Comparison of ENCODE assay signal across 8 cellular contexts in the genomic region with DNA sequence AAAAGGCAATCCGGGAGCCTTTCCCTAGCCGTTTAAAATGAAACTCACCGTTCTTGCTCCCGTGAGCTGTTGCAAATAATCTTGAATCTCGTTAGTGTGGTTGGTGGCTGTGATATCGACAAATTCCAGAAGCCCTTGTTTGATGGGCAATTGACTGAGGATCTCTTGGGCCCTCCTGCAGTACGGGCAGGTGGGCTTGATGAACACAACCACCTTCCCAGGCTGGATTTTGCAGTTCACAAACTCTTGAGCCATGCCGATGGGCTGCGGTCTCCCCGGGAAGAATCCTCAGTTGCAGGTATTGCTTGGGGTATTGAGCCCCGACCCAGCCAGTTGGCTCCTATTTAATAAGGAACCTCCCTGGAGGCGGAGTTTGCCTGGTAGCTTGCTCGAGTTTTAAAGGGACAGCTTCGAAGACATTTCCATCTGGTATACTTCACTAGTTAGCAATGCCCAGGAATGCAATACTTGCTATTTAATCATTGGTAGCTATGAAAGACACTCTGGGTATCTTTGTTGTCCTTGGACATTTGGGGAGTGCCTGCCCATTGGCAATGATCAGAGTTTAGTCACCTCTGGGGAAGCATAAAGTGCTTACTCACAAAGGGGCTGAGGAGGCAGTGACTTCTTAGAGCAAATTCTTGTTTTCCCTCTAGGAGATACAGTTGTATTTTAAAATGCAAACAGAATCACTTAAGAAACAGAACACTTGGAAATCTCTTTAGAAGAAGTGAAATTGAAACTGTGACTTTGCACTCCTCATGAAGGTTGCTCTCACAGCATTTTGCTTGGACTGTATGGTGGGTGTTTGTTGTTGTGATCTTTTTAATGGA. TPM values are rescaled to one million over a fixed set of nuclear protein-coding genes. Genes with fewer than 3 reads are reported as not detected.
A peak's percentile ranks its signal among the peaks of the same experiment; 100 is the strongest.
DNase-seq lines count a peak whose midpoint lies in the region; ATAC-seq and TF ChIP-seq lines count a peak whose summit lies in the region.

A gene with protein sequence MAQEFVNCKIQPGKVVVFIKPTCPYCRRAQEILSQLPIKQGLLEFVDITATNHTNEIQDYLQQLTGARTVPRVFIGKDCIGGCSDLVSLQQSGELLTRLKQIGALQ (minus strand): TSS at position 319 of the 833 bp plus-strand sequence. CDS start 64 bp downstream, at position 255.

- H3K27me3 ChIP-seq in CD8-positive, alpha-beta T cell (ENCODE audit: insufficient read depth, low read length) = no peaks in the 10 kb centered on the region
- no peaks in the 10 kb centered on the region for H3K27me3 ChIP-seq in NT2/D1 (ENCODE audit: insufficient read depth, insufficient read length)

- no peaks in the 10 kb centered on the region for H3K27me3 Mint-ChIP-seq in CD8-positive, alpha-beta T cell (ENCODE audit: low read depth)
- H3K27me3 Mint-ChIP-seq in activated T-helper 1 cell treated with anti-CD3 and anti-CD28 coated beads, Interleukin-12 subunit alpha, Interleukin-12 subunit beta, Interleukin-2, Interleukin-4 antibody, amounts not matched to agents 30 ng/mL and 10 ng/mL and 1 ng/mL, durations not matched to agents 14 hours and 24 hours and 36 hours (ENCODE audit: insufficient read depth) = no peaks in the 10 kb centered on the region
- H3K27me3 Mint-ChIP-seq in naive B cell = no peaks in the 10 kb centered on the region

- POLR2A ChIA-PET in CD8-positive, alpha-beta T cell (lab: Charles Lee) = interaction anchor here (1.0 to 8.9 kb wide), 8 partner anchors 9 to 985 kb away, joined by 3 to 69 read pairs (median 4); partner anchors contain the start of genes ERAP1 and RFESD

- CTCF ChIA-PET in CD8-positive, alpha-beta T cell (lab: Charles Lee) = interaction anchor here (0.8 to 11.8 kb wide), 13 partner anchors 8 to 41 kb away, joined by 3 to 111 read pairs (median 5); no protein-coding TSS in a partner anchor

- peak; percentile 39 for ATAC-seq in CD8-positive, alpha-beta T cell
- ATAC-seq in GM19023 (IDR thresholded peaks at IDR 0.05; ENCODE audit: unreplicated experiment) (peak; percentile 45), HG03342 (IDR thresholded peaks at IDR 0.05; ENCODE audit: unreplicated experiment) (peak; percentile 45), naive B cell (ENCODE audit: low read depth in 2 of 2) (peak; percentile 24 to 26)

- H3K27ac Mint-ChIP-seq in CD8-positive, alpha-beta T cell = peak within 1 kb of the TSS; percentile 96
- H3K27ac Mint-ChIP-seq in activated T-helper 1 cell treated with anti-CD3 and anti-CD28 coated beads, Interleukin-12 subunit alpha, Interleukin-12 subunit beta, Interleukin-2, Interleukin-4 antibody, amounts not matched to agents 30 ng/mL and 10 ng/mL and 1 ng/mL, durations not matched to agents 14 hours and 24 hours and 36 hours = peak within 1 kb of the TSS; percentile 91
- H3K27ac Mint-ChIP-seq in naive B cell = peak within 1 kb of the TSS; percentile 84 to 99 (median 98)

- peak within 1 kb of the TSS; percentile 61 for H3K9ac ChIP-seq in NT2/D1 (ENCODE audit: insufficient read length, low read depth)

- no peaks in the 10 kb centered on the region for H3K9me3 Mint-ChIP-seq in CD8-positive, alpha-beta T cell
- no peaks in the 10 kb centered on the region for H3K9me3 Mint-ChIP-seq in activated T-helper 1 cell treated with anti-CD3 and anti-CD28 coated beads, Interleukin-12 subunit alpha, Interleukin-12 subunit beta, Interleukin-2, Interleukin-4 antibody, amounts not matched to agents 30 ng/mL and 10 ng/mL and 1 ng/mL, durations not matched to agents 14 hours and 24 hours and 36 hours
- H3K9me3 Mint-ChIP-seq in naive B cell = no peaks in the 10 kb centered on the region

- peak within 1 kb of the TSS; percentile 98 for H3K4me3 Mint-ChIP-seq in CD8-positive, alpha-beta T cell
- H3K4me3 Mint-ChIP-seq in activated T-helper 1 cell treated with anti-CD3 and anti-CD28 coated beads, Interleukin-12 subunit alpha, Interleukin-12 subunit beta, Interleukin-2, Interleukin-4 antibody, amounts not matched to agents 30 ng/mL and 10 ng/mL and 1 ng/mL, durations not matched to agents 14 hours and 24 hours and 36 hours = peak within 1 kb of the TSS; percentile 91
- H3K4me3 Mint-ChIP-seq in naive B cell = peak within 1 kb of the TSS; percentile 90 to 100 (median 99)

- no peak for TF ChIP-seq CTCF in CD8-positive, alpha-beta T cell (IDR thresholded peaks at IDR 0.05)
- no peak for TF ChIP-seq CTCF in fibroblast of mammary gland (conservative IDR thresholded peaks at IDR 0.05; ENCODE audit: control insufficient read depth, insufficient read depth, low read depth, low read length)

- H3K36me3 ChIP-seq in CD8-positive, alpha-beta T cell (ENCODE audit: insufficient read depth, low read length) = no peaks in the 10 kb centered on the region
- H3K36me3 ChIP-seq in NT2/D1 (ENCODE audit: insufficient read depth, insufficient read length, low read length) = no peaks in the 10 kb centered on the region

- H3K36me3 Mint-ChIP-seq in CD8-positive, alpha-beta T cell = peaks cover 25% of the 10 kb centered on the region
- peaks cover 2% of the 10 kb centered on the region for H3K36me3 Mint-ChIP-seq in activated T-helper 1 cell treated with anti-CD3 and anti-CD28 coated beads, Interleukin-12 subunit alpha, Interleukin-12 subunit beta, Interleukin-2, Interleukin-4 antibody, amounts not matched to agents 30 ng/mL and 10 ng/mL and 1 ng/mL, durations not matched to agents 14 hours and 24 hours and 36 hours (ENCODE audit: low read depth)
- H3K36me3 Mint-ChIP-seq in naive B cell = no peaks in the 10 kb centered on the region

- intact Hi-C loops in CD8-positive, alpha-beta T cell (cut with DNase I, micrococcal nuclease) = loop anchor here (1.0 to 10.0 kb wide), 7 partner anchors 13 to 1360 kb away; partner anchors contain the start of genes ARSK (in 1 of the 2), RIOK2 (in 1 of the 2) and SKIC3 (in 1 of the 2)
- intact Hi-C loops in activated T-helper 1 cell treated with anti-CD3 and anti-CD28 coated beads, Interleukin-12 subunit alpha, Interleukin-12 subunit beta, Interleukin-2, Interleukin-4 antibody, amounts not matched to agents 30 ng/mL and 10 ng/mL and 1 ng/mL, durations not matched to agents 14 hours and 24 hours and 36 hours (cut with micrococcal nuclease) = loop anchor here (1.0 to 2.0 kb wide), 9 partner anchors 14 to 840 kb away; partner anchors contain the start of genes ARSK, CAST, RFESD and SKIC3

- peak within 1 kb of the TSS; percentile 89 for H3K4me3 ChIP-seq in CD8-positive, alpha-beta T cell (ENCODE audit: low read depth, low read length)
- H3K4me3 ChIP-seq in NT2/D1 (ENCODE audit: insufficient read length, low read depth) = peak within 1 kb of the TSS; percentile 62
- H3K4me3 ChIP-seq in fibroblast of mammary gland (ENCODE audit: control insufficient read depth, low read depth, low read length) = peak within 1 kb of the TSS; percentile 65

- H3K4me1 Mint-ChIP-seq in CD8-positive, alpha-beta T cell (ENCODE audit: low read depth) = peaks cover 66% of the 10 kb centered on the region
- peaks cover 68% of the 10 kb centered on the region for H3K4me1 Mint-ChIP-seq in activated T-helper 1 cell treated with anti-CD3 and anti-CD28 coated beads, Interleukin-12 subunit alpha, Interleukin-12 subunit beta, Interleukin-2, Interleukin-4 antibody, amounts not matched to agents 30 ng/mL and 10 ng/mL and 1 ng/mL, durations not matched to agents 14 hours and 24 hours and 36 hours (ENCODE audit: low read depth)
- H3K4me1 Mint-ChIP-seq in naive B cell = peaks cover 36 to 76% (median 58%) of the 10 kb centered on the region in 3 donors

- peak within 1 kb of the TSS; percentile 65 for H3K27ac ChIP-seq in CD8-positive, alpha-beta T cell (ENCODE audit: low read depth, low read length)

- peak in 6 of 7 experiments; percentile 42 to 75 (median 53) for DNase-seq in CD8-positive, alpha-beta T cell
- DNase-seq in NT2/D1 (ENCODE audit: low read depth, low spot score) (peak; percentile 46), fibroblast of mammary gland (ENCODE audit: low read depth) (peak; percentile 96), naive B cell (peak; percentile 55), ureter (ENCODE audit: low spot score) (peak; percentile 80)
- peak; percentile 55 for DNase-seq in activated T-helper 1 cell treated with anti-CD3 and anti-CD28 coated beads, Interleukin-12 subunit alpha, Interleukin-12 subunit beta, Interleukin-2, Interleukin-4 antibody, amounts not matched to agents 30 ng/mL and 10 ng/mL and 1 ng/mL, durations not matched to agents 14 hours and 24 hours and 36 hours (ENCODE audit: low spot score)

- H3K9me3 ChIP-seq in CD8-positive, alpha-beta T cell (ENCODE audit: low read length) = no peaks in the 10 kb centered on the region
- no peaks in the 10 kb centered on the region for H3K9me3 ChIP-seq in NT2/D1 (ENCODE audit: insufficient read depth, low read length)

- H3K4me1 ChIP-seq in CD8-positive, alpha-beta T cell (ENCODE audit: insufficient read depth, low read length) = peaks cover 52% of the 10 kb centered on the region
- peaks cover 2% of the 10 kb centered on the region for H3K4me1 ChIP-seq in NT2/D1 (ENCODE audit: insufficient read depth, insufficient read length)

RNA-seq across cellular contexts. Expression of the gene that starts here (rescaled TPM):
- total RNA-seq in CD8-positive, alpha-beta T cell = 10 to 100 TPM; 17.9 to 19.5 TPM
- total RNA-seq in activated T-helper 1 cell treated with anti-CD3 and anti-CD28 coated beads, Interleukin-12 subunit alpha, Interleukin-12 subunit beta, Interleukin-2, Interleukin-4 antibody, amounts not matched to agents 30 ng/mL and 10 ng/mL and 1 ng/mL, durations not matched to agents 14 hours and 24 hours and 36 hours = 17.2 and 18.3 TPM in 2 replicates
- polyA plus RNA-seq in naive B cell (ENCODE audit: low read depth in 6 of 6) = 100 to 1,000 TPM in 1 of 6 donors, 10 to 100 TPM in 5; 57.4 to 104 (median 77.4) TPM
- 21.1 TPM for total RNA-seq in ureter

Comparison
In these comparisons a context has a peak if more than half of its experiments do, and no peak if none do; other contexts are left out.
1. Peak in every context shown above with its lines: DNase-seq, ATAC-seq, H3K4me3 ChIP-seq and H3K27ac ChIP-seq.
2. DNase-seq: peak in every context shown above with its lines; median percentile 96 in fibroblast of mammary gland; 80 in ureter; 55 in activated T-helper 1 cell treated with anti-CD3 and anti-CD28 coated beads, Interleukin-12 subunit alpha, Interleukin-12 subunit beta, Interleukin-2, Interleukin-4 antibody, amounts not matched to agents 30 ng/mL and 10 ng/mL and 1 ng/mL, durations not matched to agents 14 hours and 24 hours and 36 hours; 55 in naive B cell; 53 in CD8-positive, alpha-beta T cell; 46 in NT2/D1.